8 cellular contexts compared by ENCODE assay signal in the genomic region with DNA sequence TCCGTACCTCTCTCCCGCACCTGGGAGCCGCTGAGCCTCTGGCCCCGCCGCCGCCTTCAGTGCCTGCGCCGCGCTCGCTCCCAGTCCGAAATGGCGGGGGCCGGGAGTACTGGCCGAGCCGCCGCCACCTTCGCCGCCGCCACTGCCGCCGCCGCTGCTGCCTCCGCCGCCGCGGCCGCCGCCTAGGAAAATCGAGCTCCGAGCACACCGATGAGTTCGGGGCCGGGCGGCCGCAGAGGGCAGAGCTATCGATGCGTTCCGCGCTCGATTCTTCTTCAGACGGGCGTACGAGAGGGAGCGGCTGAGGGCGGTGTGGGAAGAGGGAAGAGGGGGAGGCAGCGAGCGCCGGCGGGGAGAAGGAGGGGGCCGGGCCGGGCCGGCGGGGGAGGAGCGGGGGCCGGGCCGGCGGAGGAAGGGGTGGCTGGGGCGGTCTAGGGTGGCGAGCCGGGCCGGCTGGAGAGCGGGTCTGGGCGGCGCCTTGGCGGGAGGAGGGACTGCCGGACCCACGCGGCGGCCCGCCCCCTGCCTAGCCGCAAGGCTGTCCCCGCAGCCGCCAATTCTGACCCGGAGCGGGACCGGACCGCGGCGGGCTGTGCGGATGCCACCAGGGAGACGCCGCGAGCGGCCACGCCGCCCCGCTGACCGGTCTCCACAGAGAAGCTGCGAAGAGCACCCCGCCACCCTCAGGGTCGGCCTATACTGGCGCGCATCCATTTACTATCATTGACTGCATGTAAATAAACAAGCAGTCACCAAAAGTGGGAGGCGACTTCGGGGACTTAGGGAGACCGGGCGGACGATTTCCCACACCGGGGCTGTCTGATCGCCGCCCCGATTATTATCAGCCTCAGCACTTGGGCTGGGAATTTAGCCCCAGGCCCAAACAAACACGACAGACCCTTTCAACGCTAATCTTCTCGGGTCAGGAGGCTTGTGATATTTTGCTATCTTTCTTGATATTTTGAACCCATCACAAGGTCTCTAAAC. TPM values are rescaled to one million over a fixed set of nuclear protein-coding genes. Genes with fewer than 3 reads are reported as not detected.
A peak's percentile ranks its signal among the peaks of the same experiment; 100 is the strongest.
DNase-seq lines count a peak whose midpoint lies in the region; ATAC-seq and TF ChIP-seq lines count a peak whose summit lies in the region.

Gene KRAS, minus strand, starts transcription at position 186 of the 987 bp plus-strand sequence.

- TF ChIP-seq POLR2A in GM10847 (IDR thresholded peaks at IDR 0.05; ENCODE audit: extremely low read depth, insufficient read length) (peak; percentile 50), testis (IDR thresholded peaks at IDR 0.05) (peak; percentile 52)

- H3K27me3 Mint-ChIP-seq in activated naive CD8-positive, alpha-beta T cell: no peaks in the 10 kb centered on the region
- H3K27me3 Mint-ChIP-seq in glutamatergic neuron (ENCODE audit: unreplicated experiment): peaks cover 9% of the 10 kb centered on the region

- ATAC-seq in HG02642 (IDR thresholded peaks at IDR 0.05; ENCODE audit: poor library complexity, unreplicated experiment): peak; percentile 83

- peak within 1 kb of the TSS; percentile 91 for H3K4me3 Mint-ChIP-seq in activated naive CD8-positive, alpha-beta T cell
- peak within 1 kb of the TSS; percentile 97 for H3K4me3 Mint-ChIP-seq in glutamatergic neuron (ENCODE audit: unreplicated experiment)

- H3K36me3 Mint-ChIP-seq in activated naive CD8-positive, alpha-beta T cell: peaks cover 4% of the 10 kb centered on the region
- H3K36me3 Mint-ChIP-seq in glutamatergic neuron (ENCODE audit: unreplicated experiment): peaks cover 5% of the 10 kb centered on the region

- peaks cover 6% of the 10 kb centered on the region for H4K20me1 ChIP-seq in osteoblast (ENCODE audit: insufficient read depth, low read length)

- peaks cover 40% of the 10 kb centered on the region for H3K79me2 ChIP-seq in osteoblast (ENCODE audit: insufficient read depth, low read length)

- H3K4me1 Mint-ChIP-seq in activated naive CD8-positive, alpha-beta T cell (ENCODE audit: low read depth): peaks cover 47% of the 10 kb centered on the region
- H3K4me1 Mint-ChIP-seq in glutamatergic neuron (ENCODE audit: low read depth, unreplicated experiment): peaks cover 16% of the 10 kb centered on the region

- peak within 1 kb of the TSS; percentile 86 for H3K4me3 ChIP-seq in osteoblast (ENCODE audit: insufficient read depth, low read length)
- peak within 1 kb of the TSS; percentile 98 to 100 for H3K4me3 ChIP-seq in testis

- peak within 1 kb of the TSS; percentile 73 for H3K27ac ChIP-seq in osteoblast (ENCODE audit: low read depth, low read length)
- peak within 1 kb of the TSS; percentile 96 to 98 for H3K27ac ChIP-seq in testis

- H2AFZ ChIP-seq in osteoblast (ENCODE audit: low read length): peak within 1 kb of the TSS; percentile 89

- WGBS in testis, 2 donors: 0 to 2% methylated on average over 35 to 63 of the region's 105 CpGs

- no peak for TF ChIP-seq CTCF in glutamatergic neuron (IDR thresholded peaks at IDR 0.05; ENCODE audit: partially characterized antibody, unreplicated experiment)
- TF ChIP-seq CTCF in osteoblast (IDR thresholded peaks at IDR 0.05; ENCODE audit: extremely low read depth, low read depth, low read length): no peak
- TF ChIP-seq CTCF in testis (IDR thresholded peaks at IDR 0.05): no peak

- DNase-seq in NCI-H1105 (lab: John Stamatoyannopoulos, UW) (peak; percentile 98), SKM-1 treated with dmso at 0.1 percent for 144 hours (lab: John Stamatoyannopoulos, UW; ENCODE audit: unreplicated experiment) (peak; percentile 84), glutamatergic neuron (peak; percentile 96), osteoblast (ENCODE audit: insufficient read length, low spot score, missing footprints) (peak; percentile 99), testis (peak; percentile 98)

- H3K36me3 ChIP-seq in osteoblast (ENCODE audit: insufficient read depth, low read length) (no peaks in the 10 kb centered on the region), testis (ENCODE audit: low read depth, missing control alignments) (no peaks in the 10 kb centered on the region)

- H3K9me3 Mint-ChIP-seq in activated naive CD8-positive, alpha-beta T cell (ENCODE audit: low read depth): peaks cover 4% of the 10 kb centered on the region
- peaks cover 2% of the 10 kb centered on the region for H3K9me3 Mint-ChIP-seq in glutamatergic neuron (ENCODE audit: unreplicated experiment)

- no peaks in the 10 kb centered on the region for H3K9me3 ChIP-seq in osteoblast (ENCODE audit: low read depth, low read length)
- no peaks in the 10 kb centered on the region for H3K9me3 ChIP-seq in testis

- H3K27ac Mint-ChIP-seq in activated naive CD8-positive, alpha-beta T cell: peak within 1 kb of the TSS; percentile 88
- H3K27ac Mint-ChIP-seq in glutamatergic neuron (ENCODE audit: unreplicated experiment): peak within 1 kb of the TSS; percentile 91

- H3K4me2 ChIP-seq in osteoblast (ENCODE audit: insufficient read depth, low read length): peak within 1 kb of the TSS; percentile 95

- intact Hi-C loops in testis (cut with DNase I; ENCODE audit: low total_unique reads): no loop called here

- peaks cover 2% of the 10 kb centered on the region for H3K27me3 ChIP-seq in osteoblast (ENCODE audit: insufficient read depth, low read length)
- no peaks in the 10 kb centered on the region for H3K27me3 ChIP-seq in testis

- H3K4me1 ChIP-seq in osteoblast (ENCODE audit: insufficient read depth, low read length) (peaks cover 7% of the 10 kb centered on the region), testis (peaks cover 11% of the 10 kb centered on the region)

RNA-seq across cellular contexts. Expression of gene KRAS, which starts in this region (rescaled TPM):
- 42.6 TPM for total RNA-seq in glutamatergic neuron (ENCODE audit: unreplicated experiment)
- total RNA-seq in osteoblast: 18.5 and 23.9 TPM in 2 replicates
- 10 to 100 TPM; 20.3 to 22.1 TPM for total RNA-seq in testis
- polyA plus RNA-seq in testis (ENCODE audit: insufficient read depth, low read depth, low replicate concordance): 13.3 TPM

Comparison
In these comparisons a context has a peak if more than half of its experiments do, and no peak if none do; other contexts are left out.
1. Peak in every context shown above with its lines: DNase-seq, ATAC-seq, H3K4me3 ChIP-seq and H3K27ac ChIP-seq.